ENCODE assay signal across 7 cellular contexts in genomic region chr15:60559398-60560056, GRCh38.
DNase-seq lines count a peak whose midpoint lies in the region; ATAC-seq, FAIRE-seq and TF ChIP-seq lines count a peak whose summit lies in the region.
"Not testable (repeated sequence)": the region's sequence is repeated elsewhere in the genome, so short reads cannot be mapped to it uniquely, and the experiment has no call there.

No MANE protein-coding gene starts in this region.

- H3K79me2 ChIP-seq in GM23338 (replicated peaks; ENCODE audit: insufficient read depth): not testable (repeated sequence)

- not testable (repeated sequence) for H3K27ac ChIP-seq in CD8-positive, alpha-beta memory T cell (ENCODE audit: low read depth, low read length); pancreas
- H3K27ac ChIP-seq in GM23338 (ENCODE audit: low read depth): peak overlapping the region; percentile 84

- not testable (repeated sequence) for H3F3A ChIP-seq in GM23338 (replicated peaks; ENCODE audit: low read depth)

- H3K36me3 Mint-ChIP-seq in CD8-positive, alpha-beta memory T cell: peaks cover 0 to 49% (median 11%) of the 10 kb centered on the region in 3 donors
- H3K36me3 Mint-ChIP-seq in GM23338 (ENCODE audit: low read depth); immature natural killer cell: not testable (repeated sequence)
- peaks cover 31% of the 10 kb centered on the region for H3K36me3 Mint-ChIP-seq in T-helper 1 cell treated with Interleukin-12 subunit alpha and Interleukin-12 subunit beta and Interleukin-4 antibody, amounts not matched to agents 30 μg/mL and 1 μg/mL, for 36 hours (ENCODE audit: low read depth)
- peaks cover 46% of the 10 kb centered on the region for H3K36me3 Mint-ChIP-seq in activated T-cell treated with anti-CD3 and anti-CD28 coated beads, Interleukin-2, amount 50 U/mL, for 24 hours (ENCODE audit: low read depth)
- H3K36me3 Mint-ChIP-seq in central memory CD8-positive, alpha-beta T cell (ENCODE audit: insufficient read depth): peaks cover 29% of the 10 kb centered on the region

- not testable (repeated sequence) for DNase-seq in CD8-positive, alpha-beta memory T cell; activated T-cell treated with anti-CD3 and anti-CD28 coated beads, Interleukin-2, amount 50 U/mL, for 24 hours; central memory CD8-positive, alpha-beta T cell (ENCODE audit: low spot score in 2 of 2); immature natural killer cell; pancreas
- peak; percentile 29 for DNase-seq in GM23338 (ENCODE audit: low spot score)

- not testable (repeated sequence) for H4K20me1 ChIP-seq in GM23338 (replicated peaks; ENCODE audit: insufficient read depth)

- peak overlapping the region; percentile 12 to 56 (median 23) for H3K4me3 Mint-ChIP-seq in CD8-positive, alpha-beta memory T cell
- H3K4me3 Mint-ChIP-seq in GM23338; T-helper 1 cell treated with Interleukin-12 subunit alpha and Interleukin-12 subunit beta and Interleukin-4 antibody, amounts not matched to agents 30 μg/mL and 1 μg/mL, for 36 hours; activated T-cell treated with anti-CD3 and anti-CD28 coated beads, Interleukin-2, amount 50 U/mL, for 24 hours; central memory CD8-positive, alpha-beta T cell: not testable (repeated sequence)
- H3K4me3 Mint-ChIP-seq in immature natural killer cell: peak overlapping the region in 2 of 5 donors; percentile 18 to 22

- H3K36me3 ChIP-seq in CD8-positive, alpha-beta memory T cell (ENCODE audit: insufficient read depth, low read length); GM23338 (ENCODE audit: insufficient read depth); pancreas: not testable (repeated sequence)

- H3K27me3 Mint-ChIP-seq in CD8-positive, alpha-beta memory T cell; GM23338 (ENCODE audit: insufficient read depth, low read depth, poor library complexity); T-helper 1 cell treated with Interleukin-12 subunit alpha and Interleukin-12 subunit beta and Interleukin-4 antibody, amounts not matched to agents 30 μg/mL and 1 μg/mL, for 36 hours (ENCODE audit: low read depth); activated T-cell treated with anti-CD3 and anti-CD28 coated beads, Interleukin-2, amount 50 U/mL, for 24 hours; central memory CD8-positive, alpha-beta T cell; immature natural killer cell (ENCODE audit: low read depth in 3 of 3): not testable (repeated sequence)

- H3K27ac Mint-ChIP-seq in CD8-positive, alpha-beta memory T cell: peak overlapping the region; percentile 29 to 99 (median 80)
- H3K27ac Mint-ChIP-seq in GM23338 (peak overlapping the region; percentile 62), immature natural killer cell (peak overlapping the region; percentile 46 to 92 (median 72))
- H3K27ac Mint-ChIP-seq in T-helper 1 cell treated with Interleukin-12 subunit alpha and Interleukin-12 subunit beta and Interleukin-4 antibody, amounts not matched to agents 30 μg/mL and 1 μg/mL, for 36 hours: peak overlapping the region; percentile 16
- H3K27ac Mint-ChIP-seq in activated T-cell treated with anti-CD3 and anti-CD28 coated beads, Interleukin-2, amount 50 U/mL, for 24 hours: peak overlapping the region; percentile 64
- peak overlapping the region; percentile 56 for H3K27ac Mint-ChIP-seq in central memory CD8-positive, alpha-beta T cell (ENCODE audit: low read depth)

- H2AFZ ChIP-seq in GM23338: not testable (repeated sequence)

- H3K9me3 Mint-ChIP-seq in CD8-positive, alpha-beta memory T cell; GM23338; T-helper 1 cell treated with Interleukin-12 subunit alpha and Interleukin-12 subunit beta and Interleukin-4 antibody, amounts not matched to agents 30 μg/mL and 1 μg/mL, for 36 hours; activated T-cell treated with anti-CD3 and anti-CD28 coated beads, Interleukin-2, amount 50 U/mL, for 24 hours; central memory CD8-positive, alpha-beta T cell; immature natural killer cell: not testable (repeated sequence)

- H3K4me1 Mint-ChIP-seq in CD8-positive, alpha-beta memory T cell: peaks cover 75 to 89% (median 81%) of the 10 kb centered on the region in 3 donors
- H3K4me1 Mint-ChIP-seq in GM23338 (peaks cover 38% of the 10 kb centered on the region), immature natural killer cell (peaks cover 85 to 90% of the 10 kb centered on the region in 2 donors)
- H3K4me1 Mint-ChIP-seq in T-helper 1 cell treated with Interleukin-12 subunit alpha and Interleukin-12 subunit beta and Interleukin-4 antibody, amounts not matched to agents 30 μg/mL and 1 μg/mL, for 36 hours (ENCODE audit: low read depth): peaks cover 61% of the 10 kb centered on the region
- H3K4me1 Mint-ChIP-seq in activated T-cell treated with anti-CD3 and anti-CD28 coated beads, Interleukin-2, amount 50 U/mL, for 24 hours (ENCODE audit: low read depth): peaks cover 76% of the 10 kb centered on the region
- peaks cover 69% of the 10 kb centered on the region for H3K4me1 Mint-ChIP-seq in central memory CD8-positive, alpha-beta T cell

- TF ChIP-seq CTCF in GM23338 (conservative IDR thresholded peaks at IDR 0.05; ENCODE audit: low read depth in 2 of 2); pancreas (IDR thresholded peaks at IDR 0.05): not testable (repeated sequence)

- 89 to 90% methylated on average over 5 of the region's 5 CpGs for WGBS in pancreas, 2 donors

- H3K9me2 ChIP-seq in GM23338 (ENCODE audit: insufficient read depth): not testable (repeated sequence)

- H3K9me3 ChIP-seq in CD8-positive, alpha-beta memory T cell (ENCODE audit: low read length); pancreas: not testable (repeated sequence)

- peak; percentile 65 for ATAC-seq in GM23338
- not testable (repeated sequence) for ATAC-seq in central memory CD8-positive, alpha-beta T cell (replicated peaks; ENCODE audit: extremely low read depth, poor library complexity, severe bottlenecking); pancreas

- peak overlapping the region; percentile 46 for H3K4me2 ChIP-seq in GM23338

- POLR2A ChIA-PET in CD8-positive, alpha-beta memory T cell (lab: Charles Lee): not testable (repeated sequence)

- peak; percentile 39 for FAIRE-seq in pancreas (lab: Jason Lieb, UNC)

- intact Hi-C loops in pancreas (cut with DNase I): not testable (repeated sequence)

- CTCF ChIA-PET in CD8-positive, alpha-beta memory T cell (lab: Charles Lee): not testable (repeated sequence)

- not testable (repeated sequence) for H3K4me3 ChIP-seq in CD8-positive, alpha-beta memory T cell (ENCODE audit: low read length); GM23338; pancreas

- H3K4me1 ChIP-seq in CD8-positive, alpha-beta memory T cell (ENCODE audit: insufficient read depth, low read length): peaks cover 59% of the 10 kb centered on the region
- H3K4me1 ChIP-seq in GM23338 (ENCODE audit: insufficient read depth): peaks cover 40% of the 10 kb centered on the region
- H3K4me1 ChIP-seq in pancreas: not testable (repeated sequence)

- not testable (repeated sequence) for H3K27me3 ChIP-seq in CD8-positive, alpha-beta memory T cell (ENCODE audit: insufficient read depth, low read length, poor library complexity, severe bottlenecking); GM23338 (ENCODE audit: insufficient read depth); pancreas

Comparison
In these comparisons a context has a peak if more than half of its experiments do, and no peak if none do; other contexts are left out.
1. H3K27ac Mint-ChIP-seq: peak in every context shown above with its lines; median percentile 80 in CD8-positive, alpha-beta memory T cell; 72 in immature natural killer cell; 64 in activated T-cell treated with anti-CD3 and anti-CD28 coated beads, Interleukin-2, amount 50 U/mL, for 24 hours; 62 in GM23338; 56 in central memory CD8-positive, alpha-beta T cell; 16 in T-helper 1 cell treated with Interleukin-12 subunit alpha and Interleukin-12 subunit beta and Interleukin-4 antibody, amounts not matched to agents 30 μg/mL and 1 μg/mL, for 36 hours.